Comparison of ENCODE assay signal across 23 cellular contexts in genomic region chr6:156450421-156450820, GRCh38.
DNase-seq lines count a peak whose midpoint lies in the region; ATAC-seq and TF ChIP-seq lines count a peak whose summit lies in the region.
"Had no signal": no experiment of that assay in that cellular context is flagged by ENCODE, and none has a peak within 500 bp of the region (broad histone marks: within the 10 kb centered on the region; RNA-seq: fewer than 3 reads in every experiment).

No MANE protein-coding gene starts in this region.

- H3K79me2 ChIP-seq in Karpas-422 (ENCODE audit: low read length), result no peaks in the 10 kb centered on the region

- H3K4me3 Mint-ChIP-seq in naive thymus-derived CD4-positive, alpha-beta T cell, result no peak overlapping the region
- H3K4me3 Mint-ChIP-seq: CD14-positive monocyte; CD4-positive, alpha-beta T cell; CD8-positive, alpha-beta memory T cell had no signal

- H3K36me3 ChIP-seq in Panc1 (ENCODE audit: control insufficient read depth, insufficient read depth, low read length), result no peaks in the 10 kb centered on the region
- H3K36me3 ChIP-seq in esophagus (ENCODE audit: control insufficient read depth in 2 of 2, insufficient read depth in 2 of 2, low read length in 1 of 2), result no peaks in the 10 kb centered on the region
- H3K36me3 ChIP-seq in naive thymus-derived CD4-positive, alpha-beta T cell (ENCODE audit: control insufficient read depth in 2 of 3, insufficient read depth in 3 of 3, low read length in 3 of 3), result no peaks in the 10 kb centered on the region
- H3K36me3 ChIP-seq in Karpas-422 (ENCODE audit: insufficient read depth, low read length), result no peaks in the 10 kb centered on the region
- H3K36me3 ChIP-seq: BE2C; BLaER1 treated with 17β-estradiol and CSF1 and Interleukin-3, amounts not matched to agents 10 nM and 100 nM; HAP-1 had no signal

- H2AFZ ChIP-seq in Karpas-422 (ENCODE audit: low read length), result no peak overlapping the region

- H3K27me3 Mint-ChIP-seq in naive thymus-derived CD4-positive, alpha-beta T cell, result peaks cover 0 to 6% (median 1%) of the 10 kb centered on the region in 5 donors
- H3K27me3 Mint-ChIP-seq: CD4-positive, alpha-beta T cell had no signal

- intact Hi-C loops in Panc1 (cut with micrococcal nuclease; ENCODE audit: unreplicated experiment), result no loop called here
- intact Hi-C loops in naive thymus-derived CD4-positive, alpha-beta T cell (cut with micrococcal nuclease), result no loop called here

- H3K9me3 ChIP-seq in Panc1 (ENCODE audit: control insufficient read depth, insufficient read depth, low read depth, low read length), result no peaks in the 10 kb centered on the region
- H3K9me3 ChIP-seq in esophagus (ENCODE audit: control insufficient read depth in 2 of 2, insufficient read depth in 1 of 2, low read depth in 1 of 2, low read length in 1 of 2), result no peaks in the 10 kb centered on the region
- H3K9me3 ChIP-seq in naive thymus-derived CD4-positive, alpha-beta T cell (ENCODE audit: control insufficient read depth in 2 of 3, low read length in 3 of 3), result no peaks in the 10 kb centered on the region
- no peaks in the 10 kb centered on the region for H3K9me3 ChIP-seq in Karpas-422 (ENCODE audit: low read length)
- H3K9me3 ChIP-seq: A549, BE2C, HAP-1 had no signal

- CTCF ChIA-PET in Panc1 (lab: Charles Lee), result no interaction called here
- CTCF ChIA-PET in naive thymus-derived CD4-positive, alpha-beta T cell (lab: Charles Lee), result no interaction called here

- peaks cover 5% of the 10 kb centered on the region; the same call in 1 of the 2 replicates for H3K4me1 ChIP-seq in Panc1 (ENCODE audit: control insufficient read depth, insufficient read depth, low read length)
- peaks cover 0 to 2% of the 10 kb centered on the region in 2 donors for H3K4me1 ChIP-seq in esophagus (ENCODE audit: control insufficient read depth in 2 of 2, insufficient read depth in 2 of 2, low read length in 1 of 2)
- no peaks in the 10 kb centered on the region for H3K4me1 ChIP-seq in naive thymus-derived CD4-positive, alpha-beta T cell (ENCODE audit: control insufficient read depth in 2 of 2, insufficient read depth in 2 of 2, low read length in 2 of 2)
- peaks cover 8% of the 10 kb centered on the region for H3K4me1 ChIP-seq in Karpas-422 (ENCODE audit: low read length)
- H3K4me1 ChIP-seq: A549, HAP-1 had no signal

- H3K36me3 Mint-ChIP-seq in naive thymus-derived CD4-positive, alpha-beta T cell, result peaks cover 0 to 4% (median 0%) of the 10 kb centered on the region in 5 donors
- H3K36me3 Mint-ChIP-seq: CD14-positive monocyte; CD8-positive, alpha-beta memory T cell had no signal

- POLR2A ChIA-PET in Panc1 (lab: Charles Lee), result no interaction called here
- POLR2A ChIA-PET in naive thymus-derived CD4-positive, alpha-beta T cell (lab: Charles Lee), result no interaction called here

- H3K27ac ChIP-seq in Panc1 (ENCODE audit: low read length) (peak overlapping the region; percentile 44; the same call in 1 of the 2 replicates), esophagus (ENCODE audit: low read depth in 2 of 2, low read length in 1 of 2) (peak overlapping the region; percentile 82 to 96), Karpas-422 (ENCODE audit: low read length) (no peak overlapping the region)
- no peak overlapping the region for H3K27ac ChIP-seq in naive thymus-derived CD4-positive, alpha-beta T cell (ENCODE audit: low read depth, low read length)
- H3K27ac ChIP-seq: A549; BLaER1 treated with 17β-estradiol and CSF1 and Interleukin-3, amounts not matched to agents 10 nM and 100 nM had no signal

- H3K27ac Mint-ChIP-seq in naive thymus-derived CD4-positive, alpha-beta T cell, result no peak overlapping the region
- H3K27ac Mint-ChIP-seq: CD14-positive monocyte; CD4-positive, alpha-beta T cell; CD8-positive, alpha-beta memory T cell had no signal

- H3K4me3 ChIP-seq in Panc1 (ENCODE audit: low read depth in 2 of 2, low read length in 2 of 2) (no peak overlapping the region), esophagus (ENCODE audit: low read depth in 1 of 2, low read length in 2 of 2) (peak overlapping the region in 1 of 2 donors; percentile 19), Karpas-422 (ENCODE audit: low read length) (no peak overlapping the region)
- H3K4me3 ChIP-seq in naive thymus-derived CD4-positive, alpha-beta T cell (ENCODE audit: low read length), result no peak overlapping the region
- H3K4me3 ChIP-seq: A549; BLaER1 treated with 17β-estradiol and CSF1 and Interleukin-3, amounts not matched to agents 10 nM and 100 nM; GM12878; HAP-1 had no signal

- H3K9me3 Mint-ChIP-seq in naive thymus-derived CD4-positive, alpha-beta T cell, result peaks cover 0 to 5% (median 0%) of the 10 kb centered on the region in 11 donors
- H3K9me3 Mint-ChIP-seq: CD4-positive, alpha-beta T cell; CD8-positive, alpha-beta memory T cell had no signal

- no peak overlapping the region for H3K4me2 ChIP-seq in Karpas-422 (ENCODE audit: low read depth, low read length, poor library complexity, severe bottlenecking)
- H3K4me2 ChIP-seq: A549; BLaER1 treated with 17β-estradiol and CSF1 and Interleukin-3, amounts not matched to agents 10 nM and 100 nM had no signal

- H3K9me2 ChIP-seq in Karpas-422 (replicated peaks; ENCODE audit: insufficient read depth, low read length), result no peaks in the 10 kb centered on the region

- no peaks in the 10 kb centered on the region for H3K27me3 ChIP-seq in Panc1 (ENCODE audit: control insufficient read depth, insufficient read depth, low read length)
- H3K27me3 ChIP-seq in esophagus (ENCODE audit: control insufficient read depth in 1 of 2, insufficient read depth in 2 of 2, low read length in 2 of 2), result no peaks in the 10 kb centered on the region
- no peaks in the 10 kb centered on the region for H3K27me3 ChIP-seq in naive thymus-derived CD4-positive, alpha-beta T cell (ENCODE audit: control insufficient read depth in 2 of 2, insufficient read depth in 2 of 2, low read length in 2 of 2)
- H3K27me3 ChIP-seq in Karpas-422 (ENCODE audit: low read length), result no peaks in the 10 kb centered on the region
- H3K27me3 ChIP-seq: BE2C; BLaER1 treated with 17β-estradiol and CSF1 and Interleukin-3, amounts not matched to agents 10 nM and 100 nM had no signal

- H4K20me1 ChIP-seq in Karpas-422 (ENCODE audit: insufficient read depth, low read depth, low read length), result no peaks in the 10 kb centered on the region
- H4K20me1 ChIP-seq: BLaER1 treated with 17β-estradiol and CSF1 and Interleukin-3, amounts not matched to agents 10 nM and 100 nM had no signal

- DNase-seq in Panc1 (ENCODE audit: low read depth, low spot score) (no peak), mesenteric fat pad (ENCODE audit: low spot score) (no peak), Karpas-422 (no peak)
- DNase-seq in naive thymus-derived CD4-positive, alpha-beta T cell, result no peak
- DNase-seq in activated CD8-positive, alpha-beta memory T cell treated with anti-CD3 and anti-CD28 coated beads for 24 hours, result no peak
- DNase-seq: 8988T; ACHN; AML-193; BE2C; CD4-positive, alpha-beta T cell; CD8-positive, alpha-beta memory T cell; DMS 273 treated with DMSO at 0.1 percent for 48 hours; DMS79; EL; GDM1; GOT3 had no signal

- ATAC-seq in Panc1 (no peak), GM21786 (IDR thresholded peaks at IDR 0.05; ENCODE audit: unreplicated experiment) (no peak)
- ATAC-seq in naive thymus-derived CD4-positive, alpha-beta T cell, result peak; percentile 29
- ATAC-seq: A549, GM12878 had no signal

- in situ Hi-C loops in Panc1 (cut with HindIII; ENCODE audit: low pct_unique_long_range_greater_than_20kb, low sequenced_read_pairs), result no loop called here

- BruUV-seq in Panc1 (replicated peaks; lab: Mats Ljungman, UMichigan), result no TSS peak

- H3K4me1 Mint-ChIP-seq in naive thymus-derived CD4-positive, alpha-beta T cell, result peaks cover 0 to 5% (median 0%) of the 10 kb centered on the region in 7 donors
- H3K4me1 Mint-ChIP-seq: CD14-positive monocyte; CD8-positive, alpha-beta memory T cell had no signal

- TF ChIP-seq CTCF in Panc1 (IDR thresholded peaks at IDR 0.05), result no peak

- no peak overlapping the region for H3K9ac ChIP-seq in Karpas-422 (ENCODE audit: low read length)
- H3K9ac ChIP-seq: BLaER1 treated with 17β-estradiol and CSF1 and Interleukin-3, amounts not matched to agents 10 nM and 100 nM had no signal

Comparison
In these comparisons a context has a peak if more than half of its experiments do, and no peak if none do; other contexts are left out.
1. H3K27ac ChIP-seq: peak in Panc1 (single experiment) and esophagus (2 of 2); none in naive thymus-derived CD4-positive, alpha-beta T cell (single experiment) and Karpas-422 (single experiment).